1 cellular context compared by ENCODE assay signal in genomic region chr6:31702819-31703716, GRCh38.
TF ChIP-seq lines count a peak whose summit lies in the region.

Gene ABHD16A (minus strand): TSS chr6:31703324. CDS start chr6:31703281, 43 bp downstream.

TF ChIP-seq in HepG2, 621 proteins besides CTCF, POLR2A, EP300 and RAD21 (continued from another document and continues in another):
- TF ChIP-seq, protein P1, sequence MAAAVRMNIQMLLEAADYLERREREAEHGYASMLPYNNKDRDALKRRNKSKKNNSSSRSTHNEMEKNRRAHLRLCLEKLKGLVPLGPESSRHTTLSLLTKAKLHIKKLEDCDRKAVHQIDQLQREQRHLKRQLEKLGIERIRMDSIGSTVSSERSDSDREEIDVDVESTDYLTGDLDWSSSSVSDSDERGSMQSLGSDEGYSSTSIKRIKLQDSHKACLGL (CRISPR knock-in tag; IDR thresholded peaks at IDR 0.05), result peak; percentile 71; the same call in 1 of the 2 replicates
- TF ChIP-seq SP4 (CRISPR knock-in tag; IDR thresholded peaks at IDR 0.05) (peak; percentile 43), KLF16 (CRISPR knock-in tag; IDR thresholded peaks at IDR 0.05) (peak in 1 of 2 experiments; percentile 95; a peak in 2 of 4 replicates), WIZ (CRISPR knock-in tag; IDR thresholded peaks at IDR 0.05) (no peak), ZNF781 (CRISPR knock-in tag; IDR thresholded peaks at IDR 0.05; ENCODE audit: borderline replicate concordance, not compliant biosample characterization) (no peak), SIN3A (IDR thresholded peaks at IDR 0.05; ENCODE audit: borderline replicate concordance, low read depth, low read length) (peak; percentile 77; the same call in 1 of the 2 replicates), ZNF749 (CRISPR knock-in tag; IDR thresholded peaks at IDR 0.05; ENCODE audit: borderline replicate concordance) (peak; percentile 72; the same call in 1 of the 2 replicates), SAP130 (CRISPR knock-in tag; IDR thresholded peaks at IDR 0.05; ENCODE audit: low read depth) (peak; percentile 97), ZNF362 (CRISPR knock-in tag; IDR thresholded peaks at IDR 0.05; ENCODE audit: borderline replicate concordance) (no peak; the same call in 1 of the 2 replicates), ZNF703 (CRISPR knock-in tag; IDR thresholded peaks at IDR 0.05; ENCODE audit: borderline replicate concordance) (no peak), HNRNPH1 (optimal IDR thresholded peaks at IDR 0.05; ENCODE audit: low read depth, low read length) (no peak), ZNF431 (CRISPR knock-in tag; IDR thresholded peaks at IDR 0.05; ENCODE audit: borderline replicate concordance, low read depth) (peak; percentile 66), NBN (conservative IDR thresholded peaks at IDR 0.05) (no peak), PLSCR1 (CRISPR knock-in tag; IDR thresholded peaks at IDR 0.05; ENCODE audit: borderline replicate concordance) (no peak), MYPOP (CRISPR knock-in tag; IDR thresholded peaks at IDR 0.05) (peak; percentile 82), CERS6 (CRISPR knock-in tag; IDR thresholded peaks at IDR 0.05) (no peak), ZNF382 (CRISPR knock-in tag; IDR thresholded peaks at IDR 0.05; ENCODE audit: borderline replicate concordance) (no peak), ZNF883 (CRISPR knock-in tag; IDR thresholded peaks at IDR 0.05; ENCODE audit: not compliant biosample characterization) (no peak), ZNF530 (CRISPR knock-in tag; IDR thresholded peaks at IDR 0.05; ENCODE audit: low read depth) (no peak), ZNF350 (CRISPR knock-in tag; IDR thresholded peaks at IDR 0.05; ENCODE audit: borderline replicate concordance, low read depth) (peak; percentile 85), NFE2L1 (CRISPR knock-in tag; IDR thresholded peaks at IDR 0.05; ENCODE audit: borderline replicate concordance) (no peak), CEBPG (CRISPR knock-in tag; IDR thresholded peaks at IDR 0.05) (peak; percentile 100), POLR2G (IDR thresholded peaks at IDR 0.05; ENCODE audit: low read depth, low read length) (peak; percentile 97), ATF6 (CRISPR knock-in tag; conservative IDR thresholded peaks at IDR 0.05) (no peak; the same call in 1 of the 2 replicates), ZFY (CRISPR knock-in tag; IDR thresholded peaks at IDR 0.05) (peak; percentile 90), ATRX (CRISPR knock-in tag; IDR thresholded peaks at IDR 0.05; ENCODE audit: borderline replicate concordance) (no peak), KLF12 (CRISPR knock-in tag; IDR thresholded peaks at IDR 0.05; ENCODE audit: borderline replicate concordance) (peak; percentile 58; the same call in 1 of the 2 replicates), ZKSCAN5 (CRISPR knock-in tag; IDR thresholded peaks at IDR 0.05) (no peak), NFE2L2 (IDR thresholded peaks at IDR 0.05; ENCODE audit: low read length) (no peak), KAT8 (CRISPR knock-in tag; IDR thresholded peaks at IDR 0.05) (peak; percentile 96), YEATS4 (CRISPR knock-in tag; IDR thresholded peaks at IDR 0.05; ENCODE audit: borderline replicate concordance) (peak; percentile 64; the same call in 1 of the 2 replicates), DMAP1 (CRISPR knock-in tag; IDR thresholded peaks at IDR 0.05) (peak; percentile 67), REL (CRISPR knock-in tag; conservative IDR thresholded peaks at IDR 0.05) (no peak), ZNF639 (CRISPR knock-in tag; conservative IDR thresholded peaks at IDR 0.05) (peak; percentile 80; the same call in 1 of the 2 replicates), ISL2 (CRISPR knock-in tag; IDR thresholded peaks at IDR 0.05) (no peak; the same call in none of the 2 replicates), ZSCAN12 (CRISPR knock-in tag; IDR thresholded peaks at IDR 0.05) (no peak), NFYB (CRISPR knock-in tag; IDR thresholded peaks at IDR 0.05) (peak; percentile 41; the same call in 1 of the 2 replicates), GTF3A (CRISPR knock-in tag; conservative IDR thresholded peaks at IDR 0.05) (no peak), TSC22D2 (CRISPR knock-in tag; IDR thresholded peaks at IDR 0.05; ENCODE audit: borderline replicate concordance) (peak; percentile 43; the same call in 1 of the 2 replicates), ZNF296 (CRISPR knock-in tag; conservative IDR thresholded peaks at IDR 0.05) (no peak; the same call in 1 of the 2 replicates), THAP11 (CRISPR knock-in tag; IDR thresholded peaks at IDR 0.05) (peak; percentile 93), MED8 (CRISPR knock-in tag; IDR thresholded peaks at IDR 0.05; ENCODE audit: insufficient replicate concordance) (peak; percentile 73), ZFX (CRISPR knock-in tag; IDR thresholded peaks at IDR 0.05; ENCODE audit: low read depth) (peak; percentile 94), HOXA3 (CRISPR knock-in tag; IDR thresholded peaks at IDR 0.05) (peak; percentile 96), EED (CRISPR knock-in tag; IDR thresholded peaks at IDR 0.05) (peak; percentile 53), ZNF512B (CRISPR knock-in tag; IDR thresholded peaks at IDR 0.05; ENCODE audit: borderline replicate concordance) (no peak)
- TF ChIP-seq, protein P2, sequence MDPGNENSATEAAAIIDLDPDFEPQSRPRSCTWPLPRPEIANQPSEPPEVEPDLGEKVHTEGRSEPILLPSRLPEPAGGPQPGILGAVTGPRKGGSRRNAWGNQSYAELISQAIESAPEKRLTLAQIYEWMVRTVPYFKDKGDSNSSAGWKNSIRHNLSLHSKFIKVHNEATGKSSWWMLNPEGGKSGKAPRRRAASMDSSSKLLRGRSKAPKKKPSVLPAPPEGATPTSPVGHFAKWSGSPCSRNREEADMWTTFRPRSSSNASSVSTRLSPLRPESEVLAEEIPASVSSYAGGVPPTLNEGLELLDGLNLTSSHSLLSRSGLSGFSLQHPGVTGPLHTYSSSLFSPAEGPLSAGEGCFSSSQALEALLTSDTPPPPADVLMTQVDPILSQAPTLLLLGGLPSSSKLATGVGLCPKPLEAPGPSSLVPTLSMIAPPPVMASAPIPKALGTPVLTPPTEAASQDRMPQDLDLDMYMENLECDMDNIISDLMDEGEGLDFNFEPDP (CRISPR knock-in tag; conservative IDR thresholded peaks at IDR 0.05), result no peak
- TF ChIP-seq, protein P3, sequence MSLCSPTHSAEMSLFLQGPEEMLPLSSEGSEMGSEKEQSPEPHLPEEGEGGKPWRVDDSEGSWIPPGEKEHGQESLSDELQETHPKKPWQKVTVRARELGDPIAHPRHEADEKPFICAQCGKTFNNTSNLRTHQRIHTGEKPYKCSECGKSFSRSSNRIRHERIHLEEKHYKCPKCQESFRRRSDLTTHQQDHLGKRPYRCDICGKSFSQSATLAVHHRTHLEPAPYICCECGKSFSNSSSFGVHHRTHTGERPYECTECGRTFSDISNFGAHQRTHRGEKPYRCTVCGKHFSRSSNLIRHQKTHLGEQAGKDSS (CRISPR knock-in tag; IDR thresholded peaks at IDR 0.05; ENCODE audit: borderline replicate concordance, low read depth), result 0 out of 2 replicates have a peak, but pooled peaks have one; percentile 10
- TF ChIP-seq, protein P4, sequence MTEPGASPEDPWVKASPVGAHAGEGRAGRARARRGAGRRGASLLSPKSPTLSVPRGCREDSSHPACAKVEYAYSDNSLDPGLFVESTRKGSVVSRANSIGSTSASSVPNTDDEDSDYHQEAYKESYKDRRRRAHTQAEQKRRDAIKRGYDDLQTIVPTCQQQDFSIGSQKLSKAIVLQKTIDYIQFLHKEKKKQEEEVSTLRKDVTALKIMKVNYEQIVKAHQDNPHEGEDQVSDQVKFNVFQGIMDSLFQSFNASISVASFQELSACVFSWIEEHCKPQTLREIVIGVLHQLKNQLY (CRISPR knock-in tag; IDR thresholded peaks at IDR 0.05), result no peak; the same call in 1 of the 2 replicates
- TF ChIP-seq, protein P5, sequence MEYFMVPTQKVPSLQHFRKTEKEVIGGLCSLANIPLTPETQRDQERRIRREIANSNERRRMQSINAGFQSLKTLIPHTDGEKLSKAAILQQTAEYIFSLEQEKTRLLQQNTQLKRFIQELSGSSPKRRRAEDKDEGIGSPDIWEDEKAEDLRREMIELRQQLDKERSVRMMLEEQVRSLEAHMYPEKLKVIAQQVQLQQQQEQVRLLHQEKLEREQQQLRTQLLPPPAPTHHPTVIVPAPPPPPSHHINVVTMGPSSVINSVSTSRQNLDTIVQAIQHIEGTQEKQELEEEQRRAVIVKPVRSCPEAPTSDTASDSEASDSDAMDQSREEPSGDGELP (IDR thresholded peaks at IDR 0.05; ENCODE audit: borderline replicate concordance, low read depth), result peak; percentile 63
- TF ChIP-seq, protein P6, sequence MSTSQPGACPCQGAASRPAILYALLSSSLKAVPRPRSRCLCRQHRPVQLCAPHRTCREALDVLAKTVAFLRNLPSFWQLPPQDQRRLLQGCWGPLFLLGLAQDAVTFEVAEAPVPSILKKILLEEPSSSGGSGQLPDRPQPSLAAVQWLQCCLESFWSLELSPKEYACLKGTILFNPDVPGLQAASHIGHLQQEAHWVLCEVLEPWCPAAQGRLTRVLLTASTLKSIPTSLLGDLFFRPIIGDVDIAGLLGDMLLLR (CRISPR knock-in tag; IDR thresholded peaks at IDR 0.05), result peak; percentile 14; the same call in 1 of the 2 replicates
- TF ChIP-seq, protein P7, sequence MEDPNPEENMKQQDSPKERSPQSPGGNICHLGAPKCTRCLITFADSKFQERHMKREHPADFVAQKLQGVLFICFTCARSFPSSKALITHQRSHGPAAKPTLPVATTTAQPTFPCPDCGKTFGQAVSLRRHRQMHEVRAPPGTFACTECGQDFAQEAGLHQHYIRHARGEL (CRISPR knock-in tag; IDR thresholded peaks at IDR 0.05), result no peak
